1 cellular context compared by ENCODE assay signal in genomic region chr1:238329671-238330070, GRCh38.
TF ChIP-seq lines count a peak whose summit lies in the region.

No MANE protein-coding gene starts in this region.

TF ChIP-seq in GM23338, 12 proteins besides CTCF, POLR2A, EP300 and RAD21 (continued from another document):
- no peak for TF ChIP-seq ZNF462 (CRISPR knock-in tag; IDR thresholded peaks at IDR 0.05)
- TF ChIP-seq, protein P1, sequence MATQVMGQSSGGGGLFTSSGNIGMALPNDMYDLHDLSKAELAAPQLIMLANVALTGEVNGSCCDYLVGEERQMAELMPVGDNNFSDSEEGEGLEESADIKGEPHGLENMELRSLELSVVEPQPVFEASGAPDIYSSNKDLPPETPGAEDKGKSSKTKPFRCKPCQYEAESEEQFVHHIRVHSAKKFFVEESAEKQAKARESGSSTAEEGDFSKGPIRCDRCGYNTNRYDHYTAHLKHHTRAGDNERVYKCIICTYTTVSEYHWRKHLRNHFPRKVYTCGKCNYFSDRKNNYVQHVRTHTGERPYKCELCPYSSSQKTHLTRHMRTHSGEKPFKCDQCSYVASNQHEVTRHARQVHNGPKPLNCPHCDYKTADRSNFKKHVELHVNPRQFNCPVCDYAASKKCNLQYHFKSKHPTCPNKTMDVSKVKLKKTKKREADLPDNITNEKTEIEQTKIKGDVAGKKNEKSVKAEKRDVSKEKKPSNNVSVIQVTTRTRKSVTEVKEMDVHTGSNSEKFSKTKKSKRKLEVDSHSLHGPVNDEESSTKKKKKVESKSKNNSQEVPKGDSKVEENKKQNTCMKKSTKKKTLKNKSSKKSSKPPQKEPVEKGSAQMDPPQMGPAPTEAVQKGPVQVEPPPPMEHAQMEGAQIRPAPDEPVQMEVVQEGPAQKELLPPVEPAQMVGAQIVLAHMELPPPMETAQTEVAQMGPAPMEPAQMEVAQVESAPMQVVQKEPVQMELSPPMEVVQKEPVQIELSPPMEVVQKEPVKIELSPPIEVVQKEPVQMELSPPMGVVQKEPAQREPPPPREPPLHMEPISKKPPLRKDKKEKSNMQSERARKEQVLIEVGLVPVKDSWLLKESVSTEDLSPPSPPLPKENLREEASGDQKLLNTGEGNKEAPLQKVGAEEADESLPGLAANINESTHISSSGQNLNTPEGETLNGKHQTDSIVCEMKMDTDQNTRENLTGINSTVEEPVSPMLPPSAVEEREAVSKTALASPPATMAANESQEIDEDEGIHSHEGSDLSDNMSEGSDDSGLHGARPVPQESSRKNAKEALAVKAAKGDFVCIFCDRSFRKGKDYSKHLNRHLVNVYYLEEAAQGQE (IDR thresholded peaks at IDR 0.05; ENCODE audit: unreplicated experiment): no peak
- TF ChIP-seq EZH2phosphoT487 (IDR thresholded peaks at IDR 0.05; ENCODE audit: unreplicated experiment): no peak
- no peak for TF ChIP-seq POLR2AphosphoS5 (IDR thresholded peaks at IDR 0.05; ENCODE audit: low read depth)
- TF ChIP-seq NANOG (IDR thresholded peaks at IDR 0.05; ENCODE audit: borderline replicate concordance): no peak
- no peak for TF ChIP-seq ZNF331 (CRISPR knock-in tag; IDR thresholded peaks at IDR 0.05; ENCODE audit: low read depth)
